23 cellular contexts compared by ENCODE assay signal in genomic region chr5:170880084-170880483, GRCh38. TPM values are rescaled to one million over a fixed set of nuclear protein-coding genes. Genes with fewer than 3 reads are reported as not detected.
A peak's percentile ranks its signal among the peaks of the same experiment; 100 is the strongest.
DNase-seq lines count a peak whose midpoint lies in the region; ATAC-seq, FAIRE-seq and TF ChIP-seq lines count a peak whose summit lies in the region.
"Had no signal": no experiment of that assay in that cellular context is flagged by ENCODE, and none has a peak within 500 bp of the region (broad histone marks: within the 10 kb centered on the region; RNA-seq: fewer than 3 reads in every experiment).

No MANE protein-coding gene starts in this region.

- no peaks in the 10 kb centered on the region for H3K36me3 Mint-ChIP-seq in natural killer cell
- H3K36me3 Mint-ChIP-seq: CD4-positive, CD25-positive, alpha-beta regulatory T cell; CD8-positive, alpha-beta T cell had no signal

- TF ChIP-seq CTCF in fibroblast of mammary gland (conservative IDR thresholded peaks at IDR 0.05; ENCODE audit: control insufficient read depth, insufficient read depth, low read depth, low read length), result no peak
- TF ChIP-seq CTCF in osteoblast (IDR thresholded peaks at IDR 0.05; ENCODE audit: extremely low read depth, low read depth, low read length), result no peak
- TF ChIP-seq CTCF in natural killer cell (IDR thresholded peaks at IDR 0.05), result no peak

- H3K4me2 ChIP-seq in osteoblast (ENCODE audit: insufficient read depth, low read length), result no peak overlapping the region
- H3K4me2 ChIP-seq: BLaER1, GM23338 had no signal

- no peak overlapping the region for H3K27ac Mint-ChIP-seq in natural killer cell
- H3K27ac Mint-ChIP-seq: B cell; CD4-positive, CD25-positive, alpha-beta regulatory T cell; CD8-positive, alpha-beta T cell; GM23338; H9 had no signal

- no peak for ATAC-seq in natural killer cell
- ATAC-seq in HG03432 (IDR thresholded peaks at IDR 0.05; ENCODE audit: unreplicated experiment), result no peak
- ATAC-seq: CD8-positive, alpha-beta T cell; GM23338; HCT116 had no signal

- H3K4me3 Mint-ChIP-seq in natural killer cell, result no peak overlapping the region
- H3K4me3 Mint-ChIP-seq: B cell; CD4-positive, CD25-positive, alpha-beta regulatory T cell; CD8-positive, alpha-beta T cell; GM23338; H9 had no signal

- H3K4me3 ChIP-seq in adipocyte (ENCODE audit: low read length) (no peak overlapping the region), fibroblast of mammary gland (ENCODE audit: control insufficient read depth, low read depth, low read length) (no peak overlapping the region), osteoblast (ENCODE audit: insufficient read depth, low read length) (no peak overlapping the region)
- H3K4me3 ChIP-seq: BLaER1, GM23338 had no signal

- H3K4me1 ChIP-seq in adipocyte (ENCODE audit: control insufficient read depth, insufficient read depth, low read length) (peaks cover 3% of the 10 kb centered on the region), osteoblast (ENCODE audit: insufficient read depth, low read length) (no peaks in the 10 kb centered on the region)
- H3K4me1 ChIP-seq: BLaER1 had no signal

- H3K36me3 ChIP-seq in adipocyte (ENCODE audit: control insufficient read depth, insufficient read depth, low read length, severe bottlenecking) (no peaks in the 10 kb centered on the region), osteoblast (ENCODE audit: insufficient read depth, low read length) (no peaks in the 10 kb centered on the region)
- H3K36me3 ChIP-seq: BLaER1 had no signal

- FAIRE-seq in urothelium cell line (lab: Jason Lieb, UNC), result no peak
- FAIRE-seq: G401.6, GM12892, GM19239 had no signal

- H3K27ac ChIP-seq in osteoblast (ENCODE audit: low read depth, low read length), result no peak overlapping the region
- H3K27ac ChIP-seq: BLaER1, C4-2B had no signal

- H3K27me3 ChIP-seq in adipocyte (replicated peaks; ENCODE audit: control insufficient read depth, insufficient read depth, low read length) (no peaks in the 10 kb centered on the region), osteoblast (ENCODE audit: insufficient read depth, low read length) (no peaks in the 10 kb centered on the region)
- H3K27me3 ChIP-seq: BLaER1 had no signal

- DNase-seq in adipocyte (ENCODE audit: low read depth) (peak; percentile 6), fibroblast of mammary gland (ENCODE audit: low read depth) (peak; percentile 36), osteoblast (ENCODE audit: insufficient read length, low spot score, missing footprints) (peak; percentile 72), natural killer cell (no peak), urothelium cell line (ENCODE audit: low spot score) (no peak)
- DNase-seq: Caco-2; CD4-positive, CD25-positive, alpha-beta regulatory T cell; CD8-positive, alpha-beta T cell; DMS153; DND-41; H9 had no signal

- H3K9me3 Mint-ChIP-seq in natural killer cell, result no peaks in the 10 kb centered on the region
- H3K9me3 Mint-ChIP-seq: CD8-positive, alpha-beta T cell; GM23338 had no signal

- no peaks in the 10 kb centered on the region for H3K9me3 ChIP-seq in adipocyte (ENCODE audit: control insufficient read depth, low read length)
- no peaks in the 10 kb centered on the region for H3K9me3 ChIP-seq in osteoblast (ENCODE audit: low read depth, low read length)
- H3K9me3 ChIP-seq: Caco-2 had no signal

- H3K79me2 ChIP-seq in osteoblast (ENCODE audit: insufficient read depth, low read length), result peaks cover 11% of the 10 kb centered on the region

- H2AFZ ChIP-seq in osteoblast (ENCODE audit: low read length), result no peak overlapping the region
- H2AFZ ChIP-seq: GM23338 had no signal

- peaks cover 3% of the 10 kb centered on the region for H4K20me1 ChIP-seq in osteoblast (ENCODE audit: insufficient read depth, low read length)
- H4K20me1 ChIP-seq: BLaER1 had no signal

- no peaks in the 10 kb centered on the region for H3K27me3 Mint-ChIP-seq in natural killer cell (ENCODE audit: low read depth in 2 of 2)
- H3K27me3 Mint-ChIP-seq: B cell; CD4-positive, CD25-positive, alpha-beta regulatory T cell had no signal

- H3K4me1 Mint-ChIP-seq in natural killer cell, result peaks cover 0 to 10% of the 10 kb centered on the region in 2 donors
- H3K4me1 Mint-ChIP-seq: B cell; CD4-positive, CD25-positive, alpha-beta regulatory T cell had no signal

- no peak overlapping the region for H3K9ac ChIP-seq in adipocyte (ENCODE audit: low read length)
- H3K9ac ChIP-seq: BLaER1 had no signal

- intact Hi-C loops in natural killer cell (cut with micrococcal nuclease), result no loop called here

RNA-seq across cellular contexts. Expression of gene RANBP17, which starts 18.3 kb away (rescaled TPM):
- total RNA-seq in osteoblast, result 4.0 and 5.0 TPM in 2 replicates
- total RNA-seq in natural killer cell, result 10 to 100 TPM; 11.2 to 15.0 (median 12.6) TPM
- total RNA-seq: A172; A673; B cell; CD4-positive, CD25-positive, alpha-beta regulatory T cell; CD8-positive, alpha-beta T cell; H4 had no signal

Comparison
In these comparisons a context has a peak if more than half of its experiments do, and no peak if none do; other contexts are left out.
1. DNase-seq: peak in adipocyte (single experiment), fibroblast of mammary gland (single experiment) and osteoblast (single experiment); none in natural killer cell (single experiment) and urothelium cell line (single experiment).